ENCODE assay signal across 9 cellular contexts in genomic region chr3:177618873-177619771, GRCh38.
DNase-seq lines count a peak whose midpoint lies in the region; ATAC-seq and TF ChIP-seq lines count a peak whose summit lies in the region.
"Had no signal": no experiment of that assay in that cellular context is flagged by ENCODE, and none has a peak within 500 bp of the region (broad histone marks: within the 10 kb centered on the region; RNA-seq: fewer than 3 reads in every experiment).

No MANE protein-coding gene starts in this region.

- H3K9me3 ChIP-seq in lung (ENCODE audit: control insufficient read depth in 2 of 2, insufficient read depth in 1 of 2, low read length in 1 of 2), result no peaks in the 10 kb centered on the region
- no peaks in the 10 kb centered on the region for H3K9me3 ChIP-seq in tibial nerve

- peaks cover under 1% of the 10 kb centered on the region for H3K9me3 Mint-ChIP-seq in activated T-cell treated with anti-CD3 and anti-CD28 coated beads, Interleukin-2, amount 50 U/mL, for 4 hours
- H3K9me3 Mint-ChIP-seq: nephron progenitor cell had no signal

- no peak overlapping the region for H3K4me3 ChIP-seq in choroid plexus epithelial cell (ENCODE audit: low read depth, low read length)
- H3K4me3 ChIP-seq in lung, result no peak overlapping the region
- no peak overlapping the region for H3K4me3 ChIP-seq in tibial nerve

- H3K27me3 ChIP-seq in lung (ENCODE audit: control insufficient read depth, insufficient read depth) (no peaks in the 10 kb centered on the region), tibial nerve (no peaks in the 10 kb centered on the region)

- no peak for TF ChIP-seq CTCF in choroid plexus epithelial cell (conservative IDR thresholded peaks at IDR 0.05; ENCODE audit: low read depth, low read length)
- no peak for TF ChIP-seq CTCF in lung (IDR thresholded peaks at IDR 0.05; ENCODE audit: control extremely low read depth, extremely low read depth)
- TF ChIP-seq CTCF in tibial nerve (IDR thresholded peaks at IDR 0.05), result no peak

- TF ChIP-seq POLR2A in tibial nerve (IDR thresholded peaks at IDR 0.05), result no peak

- peak in 1 of 2 donors; percentile 26 for TF ChIP-seq EP300 in tibial nerve (IDR thresholded peaks at IDR 0.05)

- no peaks in the 10 kb centered on the region for H3K27me3 Mint-ChIP-seq in activated T-cell treated with anti-CD3 and anti-CD28 coated beads, Interleukin-2, amount 50 U/mL, for 4 hours (ENCODE audit: low read depth)

- DNase-seq in M059J (ENCODE audit: low read depth), result peak; percentile 75
- DNase-seq in choroid plexus epithelial cell (ENCODE audit: low read depth), result peak; percentile 93
- no peak for DNase-seq in lung (ENCODE audit: low spot score)
- no peak for DNase-seq in tibial nerve (ENCODE audit: low spot score in 2 of 2)
- no peak for DNase-seq in NCI-H1417 treated with DMSO at 0.1 percent for 48 hours (lab: John Stamatoyannopoulos, UW)
- no peak for DNase-seq in activated T-cell treated with anti-CD3 and anti-CD28 coated beads, Interleukin-2, amount 50 U/mL, for 4 hours
- DNase-seq in NCI-H1930 (lab: John Stamatoyannopoulos, UW), result no peak
- DNase-seq: aorta, nephron progenitor cell had no signal

- ATAC-seq in lung (ENCODE audit: insufficient read depth, low FRiP score), result no peak
- ATAC-seq in activated T-cell treated with anti-CD3 and anti-CD28 coated beads, Interleukin-2, amount 50 U/mL, for 4 hours, result no peak

- H3K4me1 Mint-ChIP-seq in activated T-cell treated with anti-CD3 and anti-CD28 coated beads, Interleukin-2, amount 50 U/mL, for 4 hours (ENCODE audit: low read depth), result peaks cover 13% of the 10 kb centered on the region

- H3K4me1 ChIP-seq in lung (ENCODE audit: control insufficient read depth in 2 of 2, insufficient read depth in 2 of 2, low read length in 2 of 2) (peaks cover 0 to 16% of the 10 kb centered on the region in 2 donors), tibial nerve (peaks cover 0 to 50% (median 18%) of the 10 kb centered on the region in 4 donors)

- H3K36me3 Mint-ChIP-seq in activated T-cell treated with anti-CD3 and anti-CD28 coated beads, Interleukin-2, amount 50 U/mL, for 4 hours (ENCODE audit: insufficient read depth), result no peaks in the 10 kb centered on the region

- 34 to 55% methylated on average over 9 of the region's 9 CpGs for WGBS in lung, 2 donors
- 17 to 18% methylated on average over 9 of the region's 9 CpGs for WGBS in tibial nerve, 2 donors

- H3K27ac ChIP-seq in lung (ENCODE audit: low read depth in 1 of 2, low read length in 1 of 2) (peak overlapping the region; percentile 22 to 60), tibial nerve (peak overlapping the region; percentile 12 to 77 (median 52))

- no peak overlapping the region for H3K4me3 Mint-ChIP-seq in activated T-cell treated with anti-CD3 and anti-CD28 coated beads, Interleukin-2, amount 50 U/mL, for 4 hours
- H3K4me3 Mint-ChIP-seq: nephron progenitor cell had no signal

- H3K36me3 ChIP-seq in lung (ENCODE audit: control insufficient read depth in 2 of 2, insufficient read depth in 2 of 2, low read length in 2 of 2), result no peaks in the 10 kb centered on the region
- no peaks in the 10 kb centered on the region for H3K36me3 ChIP-seq in tibial nerve

Comparison
In these comparisons a context has a peak if more than half of its experiments do, and no peak if none do; other contexts are left out.
1. DNase-seq: peak in M059J (single experiment) and choroid plexus epithelial cell (single experiment); none in lung (single experiment), tibial nerve (0 of 2), NCI-H1417 treated with DMSO at 0.1 percent for 48 hours (single experiment), activated T-cell treated with anti-CD3 and anti-CD28 coated beads, Interleukin-2, amount 50 U/mL, for 4 hours (single experiment) and NCI-H1930 (0 of 2).